In genomic region chr13:82976499-82976898, GRCh38 we compare ENCODE assay signal across 28 cellular contexts.
DNase-seq lines count a peak whose midpoint lies in the region; ATAC-seq, FAIRE-seq and TF ChIP-seq lines count a peak whose summit lies in the region.
"Had no signal": no experiment of that assay in that cellular context is flagged by ENCODE, and none has a peak within 500 bp of the region (broad histone marks: within the 10 kb centered on the region; RNA-seq: fewer than 3 reads in every experiment).

No MANE protein-coding gene starts in this region.

- peak; percentile 21 for FAIRE-seq in colon (lab: Jason Lieb, UNC)
- peak; percentile 69 for FAIRE-seq in pancreas (lab: Jason Lieb, UNC)
- FAIRE-seq: GM12878, HTR-8/SVneo had no signal

- H3K9me3 ChIP-seq in OCI-LY7 (ENCODE audit: low read length) (no peaks in the 10 kb centered on the region), pancreas (no peaks in the 10 kb centered on the region)
- H3K9me3 ChIP-seq: esophagus squamous epithelium, SJSA1, suprapubic skin, uterus had no signal

- H3K4me1 ChIP-seq in OCI-LY7 (ENCODE audit: insufficient read depth, low read length, poor library complexity, severe bottlenecking) (no peaks in the 10 kb centered on the region), pancreas (no peaks in the 10 kb centered on the region)
- H3K4me1 ChIP-seq: esophagus squamous epithelium, left lung, SJSA1, suprapubic skin, uterus had no signal

- H3K27ac ChIP-seq in OCI-LY7 (ENCODE audit: low read depth, low read length, poor library complexity, severe bottlenecking) (no peak overlapping the region), pancreas (no peak overlapping the region)
- H3K27ac ChIP-seq: esophagus squamous epithelium, left lung, SJSA1, suprapubic skin, uterus had no signal

- intact Hi-C loops in OCI-LY7 (cut with micrococcal nuclease; ENCODE audit: unreplicated experiment) (no loop called here), pancreas (cut with DNase I) (no loop called here), sciatic nerve (cut with DNase I) (no loop called here)

- CTCF ChIA-PET in OCI-LY7 (lab: Charles Lee; ENCODE audit: unreplicated experiment): no interaction called here

- POLR2A ChIA-PET in OCI-LY7 (lab: Charles Lee): no interaction called here

- DNase-seq in ELR (ENCODE audit: low read depth) (peak; percentile 28), OCI-LY7 (ENCODE audit: low spot score) (no peak), pancreas (no peak), SKM-1 (lab: John Stamatoyannopoulos, UW; ENCODE audit: unreplicated experiment) (no peak), sciatic nerve (ENCODE audit: low spot score) (no peak), omental fat pad (ENCODE audit: low spot score) (no peak)
- DNase-seq: activated CD4-positive, alpha-beta T cell treated with anti-CD3 and anti-CD28 coated beads, Interleukin-2, amount 50 U/mL, for 48 hours; activated naive CD8-positive, alpha-beta T cell treated with anti-CD3 and anti-CD28 coated beads, Interleukin-2, amount 50 U/mL, for 24 hours; CD8-positive, alpha-beta memory T cell; DMS79 treated with DMSO at 0.1 percent for 48 hours; effector memory CD8-positive, alpha-beta T cell; esophagus squamous epithelium; left lung; naive thymus-derived CD4-positive, alpha-beta T cell; NCI-H1092; NCI-H2029 treated with DMSO at 0.1 percent for 48 hours; NCI-H345; posterior cingulate gyrus; stimulated activated CD4-positive, alpha-beta T cell treated with anti-CD3 and anti-CD28 coated beads, Interleukin-2, amount 100 ng/mL, for 24 hours; T-helper 2 cell; uterus had no signal

- no peak overlapping the region for H2AFZ ChIP-seq in OCI-LY7 (ENCODE audit: low read length)

- H4K20me1 ChIP-seq in OCI-LY7 (ENCODE audit: insufficient read depth, low read length): no peaks in the 10 kb centered on the region

- no peaks in the 10 kb centered on the region for H3K27me3 ChIP-seq in pancreas
- H3K27me3 ChIP-seq: esophagus squamous epithelium, left lung, SJSA1, suprapubic skin, uterus had no signal

- H3K79me2 ChIP-seq in OCI-LY7 (ENCODE audit: insufficient read depth, low read depth, low read length): no peaks in the 10 kb centered on the region

- TF ChIP-seq CTCF in OCI-LY7 (conservative IDR thresholded peaks at IDR 0.05; ENCODE audit: low read length): peak; percentile 21; the same call in 1 of the 2 replicates
- no peak for TF ChIP-seq CTCF in pancreas (IDR thresholded peaks at IDR 0.05)
- no peak for TF ChIP-seq CTCF in omental fat pad (IDR thresholded peaks at IDR 0.05)

- H3K4me3 ChIP-seq in OCI-LY7 (ENCODE audit: low read depth, low read length, poor library complexity, severe bottlenecking) (no peak overlapping the region), pancreas (no peak overlapping the region)
- H3K4me3 ChIP-seq: esophagus squamous epithelium, GM12878, left lung, SJSA1, suprapubic skin, uterus had no signal

- H3K36me3 ChIP-seq in OCI-LY7 (ENCODE audit: insufficient read depth, low read length) (no peaks in the 10 kb centered on the region), pancreas (no peaks in the 10 kb centered on the region)
- H3K36me3 ChIP-seq: esophagus squamous epithelium, left lung, SJSA1, suprapubic skin, uterus had no signal

- H3K9me2 ChIP-seq in OCI-LY7 (ENCODE audit: insufficient read depth, low read length): no peaks in the 10 kb centered on the region

- H3K4me2 ChIP-seq in OCI-LY7 (ENCODE audit: low read length): no peak overlapping the region

- no peak for ATAC-seq in pancreas
- ATAC-seq in sciatic nerve: no peak
- no peak for ATAC-seq in omental fat pad (ENCODE audit: low FRiP score)
- ATAC-seq: activated naive CD8-positive, alpha-beta T cell treated with anti-CD3 and anti-CD28 coated beads, Interleukin-2, amount 50 U/mL, for 24 hours; effector memory CD8-positive, alpha-beta T cell; GM12878; left lung; naive thymus-derived CD4-positive, alpha-beta T cell; stimulated activated effector memory CD8-positive, alpha-beta T cell treated with anti-CD3 and anti-CD28 coated beads, Interleukin-12 subunit alpha, Interleukin-12 subunit beta, amount 100 ng/mL, for 72 hours; WTC11 had no signal

- BruUV-seq in OCI-LY7 (replicated peaks; lab: Mats Ljungman, UMichigan): no TSS peak
